ENCODE assay signal across 26 cellular contexts in genomic region chr12:65015850-65016249, GRCh38.
"Had no signal": no experiment of that assay in that cellular context is flagged by ENCODE, and none has a peak within 500 bp of the region (broad histone marks: within the 10 kb centered on the region; RNA-seq: fewer than 3 reads in every experiment).

No MANE protein-coding gene starts in this region.

- H3K9me3 Mint-ChIP-seq: activated CD4-positive, alpha-beta memory T cell treated with anti-CD3 and anti-CD28 coated beads, Interleukin-2, amount 10 ng/mL, durations not matched to agents 7 days and 5 days; activated naive CD4-positive, alpha-beta T cell treated with anti-CD3 and anti-CD28 coated beads, Interleukin-2, amount 10 ng/mL, durations not matched to agents 7 days and 5 days; activated naive CD8-positive, alpha-beta T cell treated with anti-CD3 and anti-CD28 coated beads for 36 hours; activated T-helper 17 cell treated with anti-CD3 and anti-CD28 coated beads, Interleukin-2, amount 50 U/mL, for 72 hours had no signal

- ATAC-seq: activated CD4-positive, alpha-beta T cell treated with anti-CD3 and anti-CD28 coated beads for 36 hours; activated T-helper 17 cell treated with anti-CD3 and anti-CD28 coated beads, Interleukin-2, amount 50 U/mL, for 72 hours; Right ventricle myocardium inferior had no signal

- H3K27ac ChIP-seq: brain microvascular endothelial cell, cardiac muscle cell, KMS-11, SK-N-MC, WERI-Rb-1 had no signal

- DNase-seq: activated CD4-positive, alpha-beta memory T cell treated with anti-CD3 and anti-CD28 coated beads, Interleukin-2, amount 10 ng/mL, durations not matched to agents 7 days and 5 days; activated CD4-positive, alpha-beta T cell treated with anti-CD3 and anti-CD28 coated beads for 36 hours; activated CD4-positive, alpha-beta T cell treated with anti-CD3 and anti-CD28 coated beads, Interleukin-2, amount 50 U/mL, for 1 hour; activated gamma-delta T cell; activated naive CD4-positive, alpha-beta T cell treated with anti-CD3 and anti-CD28 coated beads, Interleukin-2, amount 10 ng/mL, durations not matched to agents 7 days and 5 days; activated naive CD8-positive, alpha-beta T cell treated with anti-CD3 and anti-CD28 coated beads for 36 hours; activated T-cell treated with anti-CD3 and anti-CD28 coated beads for 4 hours; activated T-cell treated with anti-CD3 and anti-CD28 coated beads, Interleukin-2, amount 50 U/mL, for 48 hours; brain microvascular endothelial cell; MG63; MV-4-11; NCI-H1092 treated with DMSO at 0.1 percent for 48 hours; NCI-H1417 treated with DMSO at 0.1 percent for 48 hours; NCI-H1694; NCI-H2029 treated with DMSO at 0.1 percent for 48 hours; NCI-H446; NCI-H524; NCI-H748 treated with DMSO at 0.1 percent for 48 hours; RPMI8226; T-helper 1 cell; WERI-Rb-1 had no signal

- H3K27me3 ChIP-seq: cardiac muscle cell, MG63 had no signal

- H3K9me3 ChIP-seq: MG63 had no signal

- H3K9ac ChIP-seq: KMS-11 had no signal

- H3K4me3 ChIP-seq: cardiac muscle cell, MG63, SK-N-MC had no signal

- H3K4me1 Mint-ChIP-seq: activated CD4-positive, alpha-beta memory T cell treated with anti-CD3 and anti-CD28 coated beads, Interleukin-2, amount 10 ng/mL, durations not matched to agents 7 days and 5 days; activated CD4-positive, alpha-beta T cell treated with anti-CD3 and anti-CD28 coated beads for 36 hours; activated naive CD4-positive, alpha-beta T cell treated with anti-CD3 and anti-CD28 coated beads, Interleukin-2, amount 10 ng/mL, durations not matched to agents 7 days and 5 days; activated naive CD8-positive, alpha-beta T cell treated with anti-CD3 and anti-CD28 coated beads for 36 hours; activated T-helper 17 cell treated with anti-CD3 and anti-CD28 coated beads, Interleukin-2, amount 50 U/mL, for 72 hours had no signal

- H3K36me3 ChIP-seq: brain microvascular endothelial cell, cardiac muscle cell, MG63, WERI-Rb-1 had no signal

- H3K27ac Mint-ChIP-seq: activated CD4-positive, alpha-beta memory T cell treated with anti-CD3 and anti-CD28 coated beads, Interleukin-2, amount 10 ng/mL, durations not matched to agents 7 days and 5 days; activated CD4-positive, alpha-beta T cell treated with anti-CD3 and anti-CD28 coated beads for 36 hours; activated naive CD4-positive, alpha-beta T cell treated with anti-CD3 and anti-CD28 coated beads, Interleukin-2, amount 10 ng/mL, durations not matched to agents 7 days and 5 days; activated naive CD8-positive, alpha-beta T cell treated with anti-CD3 and anti-CD28 coated beads for 36 hours; activated T-helper 17 cell treated with anti-CD3 and anti-CD28 coated beads, Interleukin-2, amount 50 U/mL, for 72 hours had no signal

- H3K4me2 ChIP-seq: KMS-11 had no signal

- H3K36me3 Mint-ChIP-seq: activated naive CD4-positive, alpha-beta T cell treated with anti-CD3 and anti-CD28 coated beads, Interleukin-2, amount 10 ng/mL, durations not matched to agents 7 days and 5 days; activated naive CD8-positive, alpha-beta T cell treated with anti-CD3 and anti-CD28 coated beads for 36 hours had no signal

- H3K4me3 Mint-ChIP-seq: activated CD4-positive, alpha-beta memory T cell treated with anti-CD3 and anti-CD28 coated beads, Interleukin-2, amount 10 ng/mL, durations not matched to agents 7 days and 5 days; activated CD4-positive, alpha-beta T cell treated with anti-CD3 and anti-CD28 coated beads for 36 hours; activated naive CD4-positive, alpha-beta T cell treated with anti-CD3 and anti-CD28 coated beads, Interleukin-2, amount 10 ng/mL, durations not matched to agents 7 days and 5 days; activated naive CD8-positive, alpha-beta T cell treated with anti-CD3 and anti-CD28 coated beads for 36 hours; activated T-helper 17 cell treated with anti-CD3 and anti-CD28 coated beads, Interleukin-2, amount 50 U/mL, for 72 hours had no signal
